ENCODE assay signal across 9 cellular contexts in the genomic region with DNA sequence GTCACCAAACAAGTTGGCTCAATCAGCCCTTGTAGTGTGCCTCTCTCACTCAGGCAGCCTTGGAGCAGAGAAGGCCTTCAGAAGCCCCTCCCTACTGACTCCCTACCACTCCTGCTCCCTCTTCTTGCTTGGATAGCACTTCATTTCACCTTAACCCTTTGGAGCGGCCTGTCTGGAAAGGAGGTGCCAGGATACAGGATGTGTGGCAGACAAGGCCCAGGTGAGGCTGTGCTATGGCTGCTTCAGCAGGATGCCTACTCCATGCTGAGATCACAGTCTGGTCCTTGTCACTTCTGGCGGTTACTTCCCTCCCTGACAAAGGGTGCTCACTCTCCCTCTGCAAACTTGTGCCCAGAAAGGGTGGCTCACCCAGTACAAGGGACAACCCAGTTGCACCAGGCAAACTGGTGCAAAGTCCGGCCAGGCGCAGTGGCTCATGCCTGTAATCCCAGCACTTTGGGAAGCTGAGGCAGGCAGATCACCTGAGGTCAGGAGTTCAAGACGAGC. TPM values are rescaled to one million over a fixed set of nuclear protein-coding genes. Genes with fewer than 3 reads are reported as not detected.
DNase-seq lines count a peak whose midpoint lies in the region; ATAC-seq and TF ChIP-seq lines count a peak whose summit lies in the region.
"Had no signal": no experiment of that assay in that cellular context is flagged by ENCODE, and none has a peak within 500 bp of the region (broad histone marks: within the 10 kb centered on the region; RNA-seq: fewer than 3 reads in every experiment).

No MANE protein-coding gene starts in this region.

- POLR2A ChIA-PET in CD8-positive, alpha-beta memory T cell (lab: Charles Lee): interaction anchor here (2.0 kb wide), 1 partner anchor 11 kb away, joined by 19 read pairs; a partner anchor contains a TSS

- H3K4me3 Mint-ChIP-seq in CD8-positive, alpha-beta memory T cell: peak overlapping the region; percentile 80 to 92 (median 84)
- H3K4me3 Mint-ChIP-seq in osteocyte (ENCODE audit: unreplicated experiment): peak overlapping the region; percentile 88

- TF ChIP-seq CTCF in OCI-LY3 (IDR thresholded peaks at IDR 0.05; ENCODE audit: low read depth, low read length) (no peak), epithelial cell of esophagus (IDR thresholded peaks at IDR 0.05; ENCODE audit: insufficient read depth, low read depth, low read length, missing control alignments) (no peak), osteocyte (IDR thresholded peaks at IDR 0.05) (no peak), GM13977 (IDR thresholded peaks at IDR 0.05; ENCODE audit: extremely low read depth, insufficient read depth, missing control alignments) (no peak)

- CTCF ChIA-PET in CD8-positive, alpha-beta memory T cell (lab: Charles Lee): interaction anchor here (0.7 to 1.2 kb wide), 2 partner anchors 15 to 126 kb away, joined by 3 read pairs; no protein-coding TSS in a partner anchor

- no peak overlapping the region for H2AFZ ChIP-seq in OCI-LY3 (ENCODE audit: low read depth, low read length)

- peaks cover 0 to 14% (median 3%) of the 10 kb centered on the region in 3 donors for H3K36me3 Mint-ChIP-seq in CD8-positive, alpha-beta memory T cell
- H3K36me3 Mint-ChIP-seq in osteocyte (ENCODE audit: unreplicated experiment): no peaks in the 10 kb centered on the region

- ATAC-seq in esophagus mucosa (no peak), GM18861 (IDR thresholded peaks at IDR 0.05; ENCODE audit: unreplicated experiment) (no peak)

- H3K79me2 ChIP-seq in OCI-LY3 (ENCODE audit: low read length): peaks cover 5% of the 10 kb centered on the region; the same call in 1 of the 2 replicates

- no peak overlapping the region for H3K9ac ChIP-seq in OCI-LY3 (ENCODE audit: low read length)

- H4K20me1 ChIP-seq in OCI-LY3 (ENCODE audit: insufficient read depth, low read length): no peaks in the 10 kb centered on the region

- peak overlapping the region; percentile 72 for H3K4me2 ChIP-seq in OCI-LY3 (ENCODE audit: low read length)

- H3K4me1 Mint-ChIP-seq in CD8-positive, alpha-beta memory T cell: peaks cover 22 to 43% (median 25%) of the 10 kb centered on the region in 3 donors
- peaks cover 22% of the 10 kb centered on the region for H3K4me1 Mint-ChIP-seq in osteocyte (ENCODE audit: unreplicated experiment)

- DNase-seq in CD8-positive, alpha-beta memory T cell: no peak
- DNase-seq in epithelial cell of esophagus (ENCODE audit: low read depth) (peak; percentile 14), osteocyte (ENCODE audit: extremely low spot score, unreplicated experiment) (no peak), G401 (ENCODE audit: low spot score) (no peak), GM13977 (ENCODE audit: low spot score) (no peak)

- no peak overlapping the region for H3K4me3 ChIP-seq in CD8-positive, alpha-beta memory T cell (ENCODE audit: low read length)
- H3K4me3 ChIP-seq in OCI-LY3 (ENCODE audit: low read length): peak overlapping the region; percentile 86
- peak overlapping the region; percentile 13 for H3K4me3 ChIP-seq in epithelial cell of esophagus (ENCODE audit: low read length)

- no peak overlapping the region for H3K27ac ChIP-seq in CD8-positive, alpha-beta memory T cell (ENCODE audit: low read depth, low read length)
- H3K27ac ChIP-seq in OCI-LY3 (ENCODE audit: low read length): no peak overlapping the region

- H3K4me1 ChIP-seq in CD8-positive, alpha-beta memory T cell (ENCODE audit: insufficient read depth, low read length): peaks cover 22% of the 10 kb centered on the region
- peaks cover 12% of the 10 kb centered on the region for H3K4me1 ChIP-seq in OCI-LY3 (ENCODE audit: low read length)

- H3K27me3 ChIP-seq in CD8-positive, alpha-beta memory T cell (ENCODE audit: insufficient read depth, low read length, poor library complexity, severe bottlenecking): no peaks in the 10 kb centered on the region
- H3K27me3 ChIP-seq in OCI-LY3 (ENCODE audit: low read depth, low read length): no peaks in the 10 kb centered on the region

- no peaks in the 10 kb centered on the region for H3K9me3 Mint-ChIP-seq in CD8-positive, alpha-beta memory T cell
- H3K9me3 Mint-ChIP-seq in osteocyte (ENCODE audit: unreplicated experiment): no peaks in the 10 kb centered on the region

- H3K27me3 Mint-ChIP-seq in CD8-positive, alpha-beta memory T cell: no peaks in the 10 kb centered on the region
- no peaks in the 10 kb centered on the region for H3K27me3 Mint-ChIP-seq in osteocyte (ENCODE audit: unreplicated experiment)

- no peaks in the 10 kb centered on the region for H3K9me3 ChIP-seq in CD8-positive, alpha-beta memory T cell (ENCODE audit: low read length)
- H3K9me3 ChIP-seq in OCI-LY3 (ENCODE audit: insufficient read depth, low read length): no peaks in the 10 kb centered on the region

- H3K36me3 ChIP-seq in CD8-positive, alpha-beta memory T cell (ENCODE audit: insufficient read depth, low read length): no peaks in the 10 kb centered on the region
- H3K36me3 ChIP-seq in OCI-LY3 (replicated peaks; ENCODE audit: low read depth, low read length): no peaks in the 10 kb centered on the region

- in situ Hi-C loops in G401 (cut with HindIII; ENCODE audit: low sequenced_read_pairs) (no loop called here), GM13977 (cut with MboI; ENCODE audit: low pct_unique_long_range_greater_than_20kb, low sequenced_read_pairs, unreplicated experiment) (no loop called here)

- peak overlapping the region; percentile 41 to 96 (median 84) for H3K27ac Mint-ChIP-seq in CD8-positive, alpha-beta memory T cell
- H3K27ac Mint-ChIP-seq in osteocyte (ENCODE audit: unreplicated experiment): peak overlapping the region; percentile 81

RNA-seq across cellular contexts. Expression of a gene that starts 1.0 kb away (rescaled TPM):
- total RNA-seq in CD8-positive, alpha-beta memory T cell: 10 to 100 TPM; 17.9 to 18.1 TPM
- polyA plus RNA-seq in CD8-positive, alpha-beta memory T cell: 22.4 TPM
- total RNA-seq in osteocyte: 12.8 and 13.8 TPM in 2 replicates
- total RNA-seq in esophagus mucosa: 8.5 TPM
- 12.1 TPM in 2 replicates for total RNA-seq in G401 (2014; rRNA removed; shearing (Covaris generic))

RNA-seq across cellular contexts. Expression of a gene that starts 11.4 kb away (rescaled TPM):
- total RNA-seq in CD8-positive, alpha-beta memory T cell: 10 to 100 TPM; 71.6 to 75.8 TPM
- polyA plus RNA-seq in CD8-positive, alpha-beta memory T cell: 53.2 TPM
- 91.5 and 97.4 TPM in 2 replicates for total RNA-seq in osteocyte
- 32.0 TPM for total RNA-seq in esophagus mucosa
- total RNA-seq in G401 (2014; rRNA removed; shearing (Covaris generic)): 17.7 and 36.5 TPM in 2 replicates

RNA-seq across cellular contexts. Expression of a gene that starts 24.9 kb away (rescaled TPM):
- 1 to 10 TPM in 1 of 2 experiments, under 1 TPM in 1; 0.83 to 1.2 TPM for total RNA-seq in CD8-positive, alpha-beta memory T cell
- polyA plus RNA-seq in CD8-positive, alpha-beta memory T cell: not detected
- 1.1 and 1.8 TPM in 2 replicates for total RNA-seq in osteocyte
- 14.1 TPM for total RNA-seq in esophagus mucosa
- total RNA-seq in G401 (2014; rRNA removed; shearing (Covaris generic)): not detected in 2 replicates

RNA-seq across cellular contexts. Expression of a gene that starts 58.9 kb away (rescaled TPM):
- under 1 TPM; 0.44 to 0.77 TPM for total RNA-seq in CD8-positive, alpha-beta memory T cell
- polyA plus RNA-seq in CD8-positive, alpha-beta memory T cell: not detected
- total RNA-seq in osteocyte (not detected in 2 replicates), esophagus mucosa (not detected)
- 1.4 and 2.1 TPM in 2 replicates for total RNA-seq in G401 (2014; rRNA removed; shearing (Covaris generic))
- total RNA-seq: aorta had no signal
- polyA plus RNA-seq: aorta had no signal
